21 cellular contexts compared by ENCODE assay signal in genomic region chr2:160266078-160266551, GRCh38.
DNase-seq lines count a peak whose midpoint lies in the region; ATAC-seq and TF ChIP-seq lines count a peak whose summit lies in the region.
"Had no signal": no experiment of that assay in that cellular context is flagged by ENCODE, and none has a peak within 500 bp of the region (broad histone marks: within the 10 kb centered on the region; RNA-seq: fewer than 3 reads in every experiment).

No MANE protein-coding gene starts in this region.

- peaks cover 34% of the 10 kb centered on the region for H3K4me1 ChIP-seq in vagina

- peaks cover 33% of the 10 kb centered on the region for H3K4me1 Mint-ChIP-seq in activated CD4-positive, alpha-beta T cell treated with anti-CD3 and anti-CD28 coated beads, Interleukin-2, amount 10 ng/mL, durations not matched to agents 24 days and 14 days
- peaks cover 33 to 41% of the 10 kb centered on the region in 2 donors for H3K4me1 Mint-ChIP-seq in natural killer cell treated with Interleukin-12 subunit alpha and Interleukin-12 subunit beta and Interleukin-15 and Interleukin-18, amount 100 ng/mL, for 72 hours (ENCODE audit: low read depth in 2 of 2)

- peaks cover 4% of the 10 kb centered on the region for H3K36me3 Mint-ChIP-seq in activated CD4-positive, alpha-beta T cell treated with anti-CD3 and anti-CD28 coated beads, Interleukin-2, amount 10 ng/mL, durations not matched to agents 24 days and 14 days (ENCODE audit: low read depth)
- H3K36me3 Mint-ChIP-seq in natural killer cell treated with Interleukin-12 subunit alpha and Interleukin-12 subunit beta and Interleukin-15 and Interleukin-18, amount 100 ng/mL, for 72 hours: no peaks in the 10 kb centered on the region
- H3K36me3 Mint-ChIP-seq: brain had no signal

- no peak overlapping the region for H3K4me3 Mint-ChIP-seq in activated CD4-positive, alpha-beta T cell treated with anti-CD3 and anti-CD28 coated beads, Interleukin-2, amount 10 ng/mL, durations not matched to agents 24 days and 14 days
- peak overlapping the region; percentile 2 for H3K4me3 Mint-ChIP-seq in natural killer cell treated with Interleukin-12 subunit alpha and Interleukin-12 subunit beta and Interleukin-15 and Interleukin-18, amount 100 ng/mL, for 72 hours
- H3K4me3 Mint-ChIP-seq: brain; GM23338; naive thymus-derived CD4-positive, alpha-beta T cell had no signal

- no peak for TF ChIP-seq POLR2A in vagina (IDR thresholded peaks at IDR 0.05)

- peak; percentile 32 for ATAC-seq in GM19463 (IDR thresholded peaks at IDR 0.05; ENCODE audit: unreplicated experiment)
- ATAC-seq in natural killer cell treated with Interleukin-12 subunit alpha and Interleukin-12 subunit beta and Interleukin-15 and Interleukin-18, amount 100 ng/mL, for 72 hours: peak in 1 of 2 donors; percentile 63
- no peak for ATAC-seq in GM19395 (IDR thresholded peaks at IDR 0.05; ENCODE audit: unreplicated experiment)
- ATAC-seq: GM23338; lower lobe of right lung; naive thymus-derived CD4-positive, alpha-beta T cell; upper lobe of right lung had no signal

- TF ChIP-seq CTCF in vagina (IDR thresholded peaks at IDR 0.05): no peak

- H3K4me3 ChIP-seq in vagina: no peak overlapping the region
- H3K4me3 ChIP-seq: GM23338, lower lobe of right lung, MG63, upper lobe of right lung had no signal

- DNase-seq in activated CD4-positive, alpha-beta T cell treated with anti-CD3 and anti-CD28 coated beads, Interleukin-2, amount 10 ng/mL, durations not matched to agents 24 days and 14 days: no peak
- DNase-seq in activated CD4-positive, alpha-beta T cell treated with anti-CD3 and anti-CD28 coated beads for 4 hours: no peak
- DNase-seq in SW480 (ENCODE audit: low spot score): peak; percentile 71
- no peak for DNase-seq in natural killer cell treated with Interleukin-12 subunit alpha and Interleukin-12 subunit beta and Interleukin-15 and Interleukin-18, amount 100 ng/mL, for 72 hours (ENCODE audit: low spot score)
- DNase-seq in vagina (ENCODE audit: extremely low spot score in 2 of 2): no peak
- no peak for DNase-seq in ureter (ENCODE audit: low spot score)
- DNase-seq: activated effector memory CD4-positive, alpha-beta T cell treated with anti-CD3 and anti-CD28 coated beads, Interleukin-2, amount 50 U/mL, for 16 hours; dermis blood vessel endothelial cell; erythroblast; lower lobe of right lung; MG63; NCI-H1930; SIG-M5; T-helper 9 cell; upper lobe of right lung had no signal

- H3K27me3 Mint-ChIP-seq in activated CD4-positive, alpha-beta T cell treated with anti-CD3 and anti-CD28 coated beads, Interleukin-2, amount 10 ng/mL, durations not matched to agents 24 days and 14 days: peaks cover 10% of the 10 kb centered on the region
- H3K27me3 Mint-ChIP-seq in natural killer cell treated with Interleukin-12 subunit alpha and Interleukin-12 subunit beta and Interleukin-15 and Interleukin-18, amount 100 ng/mL, for 72 hours: no peaks in the 10 kb centered on the region

- no peaks in the 10 kb centered on the region for H3K9me3 ChIP-seq in vagina
- H3K9me3 ChIP-seq: lower lobe of right lung, MG63, upper lobe of right lung had no signal

- intact Hi-C loops in activated CD4-positive, alpha-beta T cell treated with anti-CD3 and anti-CD28 coated beads, Interleukin-2, amount 10 ng/mL, durations not matched to agents 24 days and 14 days (cut with micrococcal nuclease): loop anchor here (1.0 to 10.0 kb wide), 4 partner anchors 28 to 799 kb away; no protein-coding TSS in a partner anchor
- intact Hi-C loops in vagina (cut with DNase I): no loop called here

- no peaks in the 10 kb centered on the region for H3K36me3 ChIP-seq in vagina
- H3K36me3 ChIP-seq: lower lobe of right lung, upper lobe of right lung had no signal

- H3K27me3 ChIP-seq in vagina: no peaks in the 10 kb centered on the region
- H3K27me3 ChIP-seq: MG63, upper lobe of right lung had no signal

- no peaks in the 10 kb centered on the region for H3K9me3 Mint-ChIP-seq in activated CD4-positive, alpha-beta T cell treated with anti-CD3 and anti-CD28 coated beads, Interleukin-2, amount 10 ng/mL, durations not matched to agents 24 days and 14 days
- H3K9me3 Mint-ChIP-seq in natural killer cell treated with Interleukin-12 subunit alpha and Interleukin-12 subunit beta and Interleukin-15 and Interleukin-18, amount 100 ng/mL, for 72 hours: no peaks in the 10 kb centered on the region
- H3K9me3 Mint-ChIP-seq: GM23338; naive thymus-derived CD4-positive, alpha-beta T cell had no signal

- peak overlapping the region; percentile 50 for H3K27ac Mint-ChIP-seq in activated CD4-positive, alpha-beta T cell treated with anti-CD3 and anti-CD28 coated beads, Interleukin-2, amount 10 ng/mL, durations not matched to agents 24 days and 14 days
- no peak overlapping the region for H3K27ac Mint-ChIP-seq in natural killer cell treated with Interleukin-12 subunit alpha and Interleukin-12 subunit beta and Interleukin-15 and Interleukin-18, amount 100 ng/mL, for 72 hours
- H3K27ac Mint-ChIP-seq: brain, GM23338, progenitor cell of endocrine pancreas had no signal

- H3K27ac ChIP-seq in vagina: no peak overlapping the region
- H3K27ac ChIP-seq: lower lobe of right lung, upper lobe of right lung had no signal
